ENCODE assay signal across 25 cellular contexts in genomic region chr1:220198186-220199005, GRCh38.
"Had no signal": no experiment of that assay in that cellular context is flagged by ENCODE, and none has a peak within 500 bp of the region (broad histone marks: within the 10 kb centered on the region; RNA-seq: fewer than 3 reads in every experiment).

No MANE protein-coding gene starts in this region.

- H3K4me3 ChIP-seq: cardiac muscle cell, esophagus muscularis mucosa, gastrocnemius medialis, pancreas, psoas muscle, skin epidermis, tibial nerve had no signal

- H3K27ac ChIP-seq: cardiac muscle cell, esophagus muscularis mucosa, gastrocnemius medialis, pancreas, psoas muscle, skin epidermis, tibial nerve had no signal

- H3K27me3 ChIP-seq: cardiac muscle cell, esophagus muscularis mucosa, gastrocnemius medialis, pancreas, tibial nerve had no signal

- FAIRE-seq: islet of Langerhans, pancreas had no signal

- H3K4me1 ChIP-seq: esophagus muscularis mucosa, gastrocnemius medialis, pancreas, psoas muscle, tibial nerve had no signal

- DNase-seq: activated B cell treated with CpG ODN at 0.5 μM for 24 hours; activated CD4-positive, alpha-beta T cell treated with anti-CD3 and anti-CD28 coated beads for 36 hours; activated CD4-positive, alpha-beta T cell treated with anti-CD3 and anti-CD28 coated beads, Interleukin-2, amount 50 U/mL, for 4 hours; activated naive CD4-positive, alpha-beta T cell treated with Interleukin-2 at 50 U/mL for 16 hours; activated naive CD8-positive, alpha-beta T cell treated with anti-CD3 and anti-CD28 coated beads for 36 hours; activated T-cell treated with anti-CD3 and anti-CD28 coated beads, Interleukin-2, amount 50 U/mL, for 48 hours; effector memory CD4-positive, alpha-beta T cell; gastrocnemius medialis; hippocampal formation; left ventricle myocardium superior; mammary epithelial cell; midbrain; pancreas; psoas muscle; right cardiac atrium; stimulated activated CD4-positive, alpha-beta T cell treated with anti-CD3 and anti-CD28 coated beads, Interleukin-2, amount 100 ng/mL, for 24 hours; stimulated activated naive CD8-positive, alpha-beta T cell treated with anti-CD3 and anti-CD28 coated beads, Interleukin-15, amount 100 ng/mL, for 72 hours; T1000 had no signal

- H3K9me3 ChIP-seq: esophagus muscularis mucosa, gastrocnemius medialis, pancreas, psoas muscle, tibial nerve had no signal

- ATAC-seq: activated CD4-positive, alpha-beta T cell treated with anti-CD3 and anti-CD28 coated beads for 36 hours; gastrocnemius medialis; left ventricle myocardium superior; natural killer cell treated with Interleukin-12 subunit alpha and Interleukin-12 subunit beta and Interleukin-15 and Interleukin-18, amount 100 ng/mL, for 72 hours; pancreas; psoas muscle; right cardiac atrium; stimulated activated effector memory CD8-positive, alpha-beta T cell treated with anti-CD3 and anti-CD28 coated beads, Interleukin-12 subunit alpha, Interleukin-12 subunit beta, amount 100 ng/mL, for 72 hours; stimulated activated naive CD8-positive, alpha-beta T cell treated with anti-CD3 and anti-CD28 coated beads, Interleukin-15, amount 100 ng/mL, for 72 hours had no signal
